ENCODE assay signal across 15 cellular contexts in genomic region chr19:18501832-18502231, GRCh38. TPM values are rescaled to one million over a fixed set of nuclear protein-coding genes. Genes with fewer than 3 reads are reported as not detected.
DNase-seq lines count a peak whose midpoint lies in the region; ATAC-seq lines count a peak whose summit lies in the region.
"Had no signal": no experiment of that assay in that cellular context is flagged by ENCODE, and none has a peak within 500 bp of the region (broad histone marks: within the 10 kb centered on the region; RNA-seq: fewer than 3 reads in every experiment).

No MANE protein-coding gene starts in this region.

- peak overlapping the region in 6 of 7 donors; percentile 35 to 89 (median 55) for H3K4me3 Mint-ChIP-seq in CD8-positive, alpha-beta memory T cell
- no peak overlapping the region for H3K4me3 Mint-ChIP-seq in activated CD8-positive, alpha-beta T cell treated with anti-CD3 and anti-CD28 coated beads, Interleukin-2, amount 10 ng/mL, durations not matched to agents 7 days and 5 days
- peak overlapping the region in 1 of 5 donors; percentile 35 for H3K4me3 Mint-ChIP-seq in immature natural killer cell
- no peak overlapping the region for H3K4me3 Mint-ChIP-seq in stimulated activated memory B cell treated with anti-CD40 and anti-IgM and Interleukin-4, amounts not matched to agents 10 μg/mL and 1 μg/mL and 100 μg/mL, for 72 hours
- no peak overlapping the region for H3K4me3 Mint-ChIP-seq in activated CD4-positive, alpha-beta T cell treated with anti-CD3 and anti-CD28 coated beads, Interleukin-2, amount 10 ng/mL, durations not matched to agents 24 days and 14 days
- H3K4me3 Mint-ChIP-seq: brain had no signal

- no peaks in the 10 kb centered on the region for H3K27me3 ChIP-seq in CD8-positive, alpha-beta memory T cell (ENCODE audit: insufficient read depth, low read length, poor library complexity, severe bottlenecking)
- H3K27me3 ChIP-seq: uterus had no signal

- POLR2A ChIA-PET in CD8-positive, alpha-beta memory T cell (lab: Charles Lee): interaction anchor here (1.0 kb wide), 1 partner anchor 69 kb away, joined by 4 read pairs; no protein-coding TSS in a partner anchor
- POLR2A ChIA-PET in activated CD8-positive, alpha-beta T cell treated with anti-CD3 and anti-CD28 coated beads, Interleukin-2, amount 10 ng/mL, durations not matched to agents 7 days and 5 days (lab: Charles Lee): interaction anchor here (0.6 to 0.8 kb wide), 2 partner anchors 15 to 86 kb away, joined by 3 read pairs; no protein-coding TSS in a partner anchor

- H3K9me3 ChIP-seq in CD8-positive, alpha-beta memory T cell (ENCODE audit: low read length): no peaks in the 10 kb centered on the region
- H3K9me3 ChIP-seq: uterus had no signal

- CTCF ChIA-PET in CD8-positive, alpha-beta memory T cell (lab: Charles Lee): interaction anchor here (0.9 kb wide), 1 partner anchor 15 kb away, joined by 3 read pairs; no protein-coding TSS in a partner anchor
- CTCF ChIA-PET in activated CD8-positive, alpha-beta T cell treated with anti-CD3 and anti-CD28 coated beads, Interleukin-2, amount 10 ng/mL, durations not matched to agents 7 days and 5 days (lab: Charles Lee): interaction anchor here (4.7 kb wide), 1 partner anchor 19 kb away, joined by 25 read pairs; no protein-coding TSS in a partner anchor

- no peak overlapping the region for H3K27ac ChIP-seq in CD8-positive, alpha-beta memory T cell (ENCODE audit: low read depth, low read length)

- intact Hi-C loops in activated CD4-positive, alpha-beta T cell treated with anti-CD3 and anti-CD28 coated beads, Interleukin-2, amount 10 ng/mL, durations not matched to agents 24 days and 14 days (cut with micrococcal nuclease): no loop called here

- no peaks in the 10 kb centered on the region for H3K36me3 ChIP-seq in CD8-positive, alpha-beta memory T cell (ENCODE audit: insufficient read depth, low read length)
- H3K36me3 ChIP-seq: uterus had no signal

- ATAC-seq in activated CD8-positive, alpha-beta T cell treated with anti-CD3 and anti-CD28 coated beads, Interleukin-2, amount 10 ng/mL, durations not matched to agents 7 days and 5 days: no peak
- no peak for ATAC-seq in stimulated activated memory B cell treated with anti-CD40 and anti-IgM and Interleukin-4, amounts not matched to agents 10 μg/mL and 1 μg/mL and 100 μg/mL, for 72 hours
- no peak for ATAC-seq in HG03520 (IDR thresholded peaks at IDR 0.05; ENCODE audit: unreplicated experiment)
- ATAC-seq: Panc1 had no signal

- peaks cover 87 to 98% (median 93%) of the 10 kb centered on the region in 3 donors for H3K4me1 Mint-ChIP-seq in CD8-positive, alpha-beta memory T cell
- peaks cover 92% of the 10 kb centered on the region for H3K4me1 Mint-ChIP-seq in activated CD8-positive, alpha-beta T cell treated with anti-CD3 and anti-CD28 coated beads, Interleukin-2, amount 10 ng/mL, durations not matched to agents 7 days and 5 days (ENCODE audit: low read depth)
- peaks cover 96 to 98% of the 10 kb centered on the region in 2 donors for H3K4me1 Mint-ChIP-seq in immature natural killer cell
- peaks cover 89% of the 10 kb centered on the region for H3K4me1 Mint-ChIP-seq in stimulated activated memory B cell treated with anti-CD40 and anti-IgM and Interleukin-4, amounts not matched to agents 10 μg/mL and 1 μg/mL and 100 μg/mL, for 72 hours
- peaks cover 57% of the 10 kb centered on the region for H3K4me1 Mint-ChIP-seq in activated CD4-positive, alpha-beta T cell treated with anti-CD3 and anti-CD28 coated beads, Interleukin-2, amount 10 ng/mL, durations not matched to agents 24 days and 14 days

- no peaks in the 10 kb centered on the region for H3K9me3 Mint-ChIP-seq in CD8-positive, alpha-beta memory T cell
- no peaks in the 10 kb centered on the region for H3K9me3 Mint-ChIP-seq in activated CD8-positive, alpha-beta T cell treated with anti-CD3 and anti-CD28 coated beads, Interleukin-2, amount 10 ng/mL, durations not matched to agents 7 days and 5 days (ENCODE audit: insufficient read depth)
- H3K9me3 Mint-ChIP-seq in immature natural killer cell: no peaks in the 10 kb centered on the region
- H3K9me3 Mint-ChIP-seq in stimulated activated memory B cell treated with anti-CD40 and anti-IgM and Interleukin-4, amounts not matched to agents 10 μg/mL and 1 μg/mL and 100 μg/mL, for 72 hours: no peaks in the 10 kb centered on the region
- no peaks in the 10 kb centered on the region for H3K9me3 Mint-ChIP-seq in activated CD4-positive, alpha-beta T cell treated with anti-CD3 and anti-CD28 coated beads, Interleukin-2, amount 10 ng/mL, durations not matched to agents 24 days and 14 days
- H3K9me3 Mint-ChIP-seq: IgD-negative memory B cell had no signal

- H3K27ac Mint-ChIP-seq in CD8-positive, alpha-beta memory T cell: peak overlapping the region; percentile 65 to 100 (median 96)
- peak overlapping the region; percentile 35 for H3K27ac Mint-ChIP-seq in activated CD8-positive, alpha-beta T cell treated with anti-CD3 and anti-CD28 coated beads, Interleukin-2, amount 10 ng/mL, durations not matched to agents 7 days and 5 days
- H3K27ac Mint-ChIP-seq in immature natural killer cell: peak overlapping the region; percentile 19 to 95 (median 68)
- H3K27ac Mint-ChIP-seq in stimulated activated memory B cell treated with anti-CD40 and anti-IgM and Interleukin-4, amounts not matched to agents 10 μg/mL and 1 μg/mL and 100 μg/mL, for 72 hours: peak overlapping the region; percentile 26
- H3K27ac Mint-ChIP-seq in activated CD4-positive, alpha-beta T cell treated with anti-CD3 and anti-CD28 coated beads, Interleukin-2, amount 10 ng/mL, durations not matched to agents 24 days and 14 days: no peak overlapping the region

- peaks cover 0 to 2% (median 0%) of the 10 kb centered on the region in 3 donors for H3K36me3 Mint-ChIP-seq in CD8-positive, alpha-beta memory T cell
- no peaks in the 10 kb centered on the region for H3K36me3 Mint-ChIP-seq in activated CD8-positive, alpha-beta T cell treated with anti-CD3 and anti-CD28 coated beads, Interleukin-2, amount 10 ng/mL, durations not matched to agents 7 days and 5 days (ENCODE audit: low read depth)
- H3K36me3 Mint-ChIP-seq in immature natural killer cell: no peaks in the 10 kb centered on the region
- peaks cover 7% of the 10 kb centered on the region for H3K36me3 Mint-ChIP-seq in stimulated activated memory B cell treated with anti-CD40 and anti-IgM and Interleukin-4, amounts not matched to agents 10 μg/mL and 1 μg/mL and 100 μg/mL, for 72 hours
- H3K36me3 Mint-ChIP-seq in activated CD4-positive, alpha-beta T cell treated with anti-CD3 and anti-CD28 coated beads, Interleukin-2, amount 10 ng/mL, durations not matched to agents 24 days and 14 days (ENCODE audit: low read depth): no peaks in the 10 kb centered on the region
- H3K36me3 Mint-ChIP-seq: brain; CD4-positive, CD25-positive, alpha-beta regulatory T cell; IgD-negative memory B cell had no signal

- peaks cover 0 to 3% of the 10 kb centered on the region in 2 donors for H3K27me3 Mint-ChIP-seq in CD8-positive, alpha-beta memory T cell
- no peaks in the 10 kb centered on the region for H3K27me3 Mint-ChIP-seq in activated CD8-positive, alpha-beta T cell treated with anti-CD3 and anti-CD28 coated beads, Interleukin-2, amount 10 ng/mL, durations not matched to agents 7 days and 5 days (ENCODE audit: low read depth)
- peaks cover 2 to 38% (median 11%) of the 10 kb centered on the region in 3 donors for H3K27me3 Mint-ChIP-seq in immature natural killer cell (ENCODE audit: low read depth in 3 of 3)
- H3K27me3 Mint-ChIP-seq in stimulated activated memory B cell treated with anti-CD40 and anti-IgM and Interleukin-4, amounts not matched to agents 10 μg/mL and 1 μg/mL and 100 μg/mL, for 72 hours: no peaks in the 10 kb centered on the region
- H3K27me3 Mint-ChIP-seq in activated CD4-positive, alpha-beta T cell treated with anti-CD3 and anti-CD28 coated beads, Interleukin-2, amount 10 ng/mL, durations not matched to agents 24 days and 14 days: no peaks in the 10 kb centered on the region
- H3K27me3 Mint-ChIP-seq: brain; CD4-positive, CD25-positive, alpha-beta regulatory T cell; IgD-negative memory B cell had no signal

- no peak for DNase-seq in CD8-positive, alpha-beta memory T cell
- no peak for DNase-seq in activated CD8-positive, alpha-beta T cell treated with anti-CD3 and anti-CD28 coated beads, Interleukin-2, amount 10 ng/mL, durations not matched to agents 7 days and 5 days
- DNase-seq in immature natural killer cell (no peak), dedifferentiated amniotic fluid mesenchymal stem cell (ENCODE audit: extremely low spot score) (no peak), LoVo (ENCODE audit: low spot score) (no peak)
- no peak for DNase-seq in activated CD4-positive, alpha-beta T cell treated with anti-CD3 and anti-CD28 coated beads, Interleukin-2, amount 10 ng/mL, durations not matched to agents 24 days and 14 days
- DNase-seq: activated T-cell treated with anti-CD3 and anti-CD28 coated beads for 4 hours; CD4-positive, CD25-positive, alpha-beta regulatory T cell; NCI-H2107; uterus had no signal

- H3K4me3 ChIP-seq in CD8-positive, alpha-beta memory T cell (ENCODE audit: low read length): no peak overlapping the region
- H3K4me3 ChIP-seq: uterus had no signal

- H3K4me1 ChIP-seq in CD8-positive, alpha-beta memory T cell (ENCODE audit: insufficient read depth, low read length): peaks cover 97% of the 10 kb centered on the region

RNA-seq across cellular contexts. Expression of gene ELL, which starts 20.0 kb away (rescaled TPM):
- total RNA-seq in CD8-positive, alpha-beta memory T cell: 10 to 100 TPM; 24.4 to 25.5 TPM
- polyA plus RNA-seq in CD8-positive, alpha-beta memory T cell: 22.1 TPM
- 10 to 100 TPM; 20.8 to 22.3 TPM for total RNA-seq in activated CD8-positive, alpha-beta T cell treated with anti-CD3 and anti-CD28 coated beads, Interleukin-2, amount 10 ng/mL, durations not matched to agents 7 days and 5 days
- polyA plus RNA-seq in immature natural killer cell: 10 to 100 TPM in 2 of 3 donors, 1 to 10 TPM in 1; 9.1 to 21.1 (median 11.1) TPM
- total RNA-seq in activated CD4-positive, alpha-beta T cell treated with anti-CD3 and anti-CD28 coated beads, Interleukin-2, amount 10 ng/mL, durations not matched to agents 24 days and 14 days: 25.5 and 27.8 TPM in 2 replicates

RNA-seq across cellular contexts. Expression of gene FKBP8, which starts 41.5 kb away (rescaled TPM):
- total RNA-seq in CD8-positive, alpha-beta memory T cell: 100 to 1,000 TPM; 161 to 170 TPM
- polyA plus RNA-seq in CD8-positive, alpha-beta memory T cell: 138 TPM
- 100 to 1,000 TPM; 245 to 247 TPM for total RNA-seq in activated CD8-positive, alpha-beta T cell treated with anti-CD3 and anti-CD28 coated beads, Interleukin-2, amount 10 ng/mL, durations not matched to agents 7 days and 5 days
- 100 to 1,000 TPM in 1 of 3 donors, 10 to 100 TPM in 2; 85.7 to 137 (median 94.5) TPM for polyA plus RNA-seq in immature natural killer cell
- total RNA-seq in activated CD4-positive, alpha-beta T cell treated with anti-CD3 and anti-CD28 coated beads, Interleukin-2, amount 10 ng/mL, durations not matched to agents 24 days and 14 days: 170 and 173 TPM in 2 replicates

RNA-seq across cellular contexts. Expression of gene KXD1, which starts 55.8 kb away (rescaled TPM):
- total RNA-seq in CD8-positive, alpha-beta memory T cell: 100 to 1,000 TPM; 127 to 128 TPM
- polyA plus RNA-seq in CD8-positive, alpha-beta memory T cell: 84.4 TPM
- 100 to 1,000 TPM; 101 to 108 TPM for total RNA-seq in activated CD8-positive, alpha-beta T cell treated with anti-CD3 and anti-CD28 coated beads, Interleukin-2, amount 10 ng/mL, durations not matched to agents 7 days and 5 days
- 100 to 1,000 TPM in 1 of 3 donors, 10 to 100 TPM in 2; 85.9 to 134 (median 93.0) TPM for polyA plus RNA-seq in immature natural killer cell
- 124 and 134 TPM in 2 replicates for total RNA-seq in activated CD4-positive, alpha-beta T cell treated with anti-CD3 and anti-CD28 coated beads, Interleukin-2, amount 10 ng/mL, durations not matched to agents 24 days and 14 days

Comparison
In these comparisons a context has a peak if more than half of its experiments do, and no peak if none do; other contexts are left out.
1. H3K4me3 Mint-ChIP-seq: peak in CD8-positive, alpha-beta memory T cell (6 of 7); none in activated CD8-positive, alpha-beta T cell treated with anti-CD3 and anti-CD28 coated beads, Interleukin-2, amount 10 ng/mL, durations not matched to agents 7 days and 5 days (single experiment), stimulated activated memory B cell treated with anti-CD40 and anti-IgM and Interleukin-4, amounts not matched to agents 10 μg/mL and 1 μg/mL and 100 μg/mL, for 72 hours (single experiment) and activated CD4-positive, alpha-beta T cell treated with anti-CD3 and anti-CD28 coated beads, Interleukin-2, amount 10 ng/mL, durations not matched to agents 24 days and 14 days (single experiment).